Comparison of ENCODE assay signal across 24 cellular contexts in genomic region chr18:8552151-8552550, GRCh38. TPM values are rescaled to one million over a fixed set of nuclear protein-coding genes. Genes with fewer than 3 reads are reported as not detected.
A peak's percentile ranks its signal among the peaks of the same experiment; 100 is the strongest.
DNase-seq lines count a peak whose midpoint lies in the region; ATAC-seq, FAIRE-seq and TF ChIP-seq lines count a peak whose summit lies in the region.
"Had no signal": no experiment of that assay in that cellular context is flagged by ENCODE, and none has a peak within 500 bp of the region (broad histone marks: within the 10 kb centered on the region; RNA-seq: fewer than 3 reads in every experiment).

No MANE protein-coding gene starts in this region.

- no peak overlapping the region for H3K4ac ChIP-seq in mesendoderm (ENCODE audit: low read depth, low read length)

- no peak overlapping the region for H3K4me2 ChIP-seq in astrocyte (ENCODE audit: low read length)
- H3K4me2 ChIP-seq in mesendoderm (ENCODE audit: low read length) = no peak overlapping the region
- H3K4me2 ChIP-seq in SK-N-SH = no peak overlapping the region
- H3K4me2 ChIP-seq: BLaER1 had no signal

- H3K56ac ChIP-seq in mesendoderm (ENCODE audit: low read length) = no peak overlapping the region

- TF ChIP-seq RAD21 in SK-N-SH (IDR thresholded peaks at IDR 0.05; ENCODE audit: low read length) = no peak

- H3K4me3 ChIP-seq in RWPE2 (ENCODE audit: severe bottlenecking) (no peak overlapping the region), astrocyte (ENCODE audit: insufficient read depth, low read depth, low read length) (no peak overlapping the region), mesendoderm (ENCODE audit: low read length) (no peak overlapping the region), SK-N-SH (ENCODE audit: low read depth in 2 of 2, low read length in 1 of 2) (no peak overlapping the region)
- H3K4me3 ChIP-seq: BLaER1, GM12878 had no signal

- no peak overlapping the region for H3K27ac Mint-ChIP-seq in astrocyte (ENCODE audit: unreplicated experiment)
- H3K27ac Mint-ChIP-seq: CD14-positive monocyte; CD4-positive, alpha-beta memory T cell; CD4-positive, CD25-positive, alpha-beta regulatory T cell; CD8-positive, alpha-beta memory T cell had no signal

- H4K5ac ChIP-seq in mesendoderm (ENCODE audit: low read length) = no peak overlapping the region

- TF ChIP-seq EP300 in SK-N-SH (IDR thresholded peaks at IDR 0.05; ENCODE audit: borderline replicate concordance in 1 of 2, low read depth in 1 of 2, low read length in 1 of 2) = no peak

- no peak overlapping the region for H2AFZ ChIP-seq in astrocyte (ENCODE audit: low read depth, low read length)
- no peak overlapping the region for H2AFZ ChIP-seq in SK-N-SH (ENCODE audit: low read depth)

- no peaks in the 10 kb centered on the region for H3K9me2 ChIP-seq in SK-N-SH

- no peak overlapping the region for H2BK120ac ChIP-seq in mesendoderm (ENCODE audit: low read depth, low read length)

- TF ChIP-seq CTCF in RWPE2 (IDR thresholded peaks at IDR 0.05; ENCODE audit: poor library complexity, severe bottlenecking) (no peak), astrocyte (IDR thresholded peaks at IDR 0.05; ENCODE audit: insufficient read depth, low read depth, low read length) (no peak), SK-N-SH (IDR thresholded peaks at IDR 0.05) (no peak)

- H2BK15ac ChIP-seq in mesendoderm (replicated peaks; ENCODE audit: low read depth) = no peak overlapping the region

- H3K9me3 Mint-ChIP-seq in astrocyte (ENCODE audit: unreplicated experiment) = no peaks in the 10 kb centered on the region
- H3K9me3 Mint-ChIP-seq: CD14-positive monocyte; CD4-positive, alpha-beta memory T cell; CD8-positive, alpha-beta memory T cell had no signal

- H4K8ac ChIP-seq in mesendoderm (ENCODE audit: low read depth, low read length) = no peak overlapping the region

- FAIRE-seq in astrocyte (lab: Jason Lieb, UNC) = no peak
- FAIRE-seq: A204.1, GM12878, GM12892, GM18507 had no signal

- H3K36me3 ChIP-seq in RWPE2 (ENCODE audit: low read depth) (no peaks in the 10 kb centered on the region), astrocyte (ENCODE audit: insufficient read depth, low read length) (no peaks in the 10 kb centered on the region), mesendoderm (ENCODE audit: control insufficient read depth, insufficient read depth, low read length) (no peaks in the 10 kb centered on the region), SK-N-SH (replicated peaks in 1 of 2; ENCODE audit: control insufficient read depth in 1 of 2, insufficient read depth in 2 of 2, low read length in 1 of 2) (no peaks in the 10 kb centered on the region)
- H3K36me3 ChIP-seq: BE2C, BLaER1 had no signal

- H3K4me3 Mint-ChIP-seq in astrocyte (ENCODE audit: unreplicated experiment) = no peak overlapping the region
- H3K4me3 Mint-ChIP-seq: CD14-positive monocyte; CD4-positive, alpha-beta memory T cell; CD4-positive, CD25-positive, alpha-beta regulatory T cell; CD8-positive, alpha-beta memory T cell had no signal

- no peaks in the 10 kb centered on the region for H3F3A ChIP-seq in SK-N-SH (replicated peaks; ENCODE audit: insufficient read depth)

- no peak overlapping the region for H2BK5ac ChIP-seq in mesendoderm (ENCODE audit: low read length)

- CTCF ChIA-PET in SK-N-SH (lab: Yijun Ruan, JAX) = no interaction called here

- ATAC-seq in RWPE2 (ENCODE audit: low read depth) (no peak), HG03571 (IDR thresholded peaks at IDR 0.05; ENCODE audit: unreplicated experiment) (no peak)
- ATAC-seq: GM12878 had no signal

- H3K79me1 ChIP-seq in mesendoderm (ENCODE audit: low read length) = no peaks in the 10 kb centered on the region

- peaks cover 16% of the 10 kb centered on the region for H3K4me1 Mint-ChIP-seq in astrocyte (ENCODE audit: low read depth, unreplicated experiment)
- H3K4me1 Mint-ChIP-seq: CD14-positive monocyte; CD4-positive, alpha-beta memory T cell; CD4-positive, CD25-positive, alpha-beta regulatory T cell; CD8-positive, alpha-beta memory T cell had no signal

- no peaks in the 10 kb centered on the region for H3K36me3 Mint-ChIP-seq in astrocyte (ENCODE audit: low read depth, unreplicated experiment)
- H3K36me3 Mint-ChIP-seq: CD14-positive monocyte; CD4-positive, alpha-beta memory T cell; CD4-positive, CD25-positive, alpha-beta regulatory T cell; CD8-positive, alpha-beta memory T cell had no signal

- H3K9me3 ChIP-seq in RWPE2 (ENCODE audit: severe bottlenecking) = no peaks in the 10 kb centered on the region
- H3K9me3 ChIP-seq in astrocyte (ENCODE audit: insufficient read depth, low read depth, low read length) = no peaks in the 10 kb centered on the region
- H3K9me3 ChIP-seq in SK-N-SH = no peaks in the 10 kb centered on the region
- H3K9me3 ChIP-seq: BE2C, BLaER1 had no signal

- H3K27me3 ChIP-seq in RWPE2 (ENCODE audit: insufficient read depth, poor library complexity, severe bottlenecking) (no peaks in the 10 kb centered on the region), astrocyte (ENCODE audit: insufficient read depth, low read length) (peaks cover 15% of the 10 kb centered on the region), mesendoderm (ENCODE audit: insufficient read depth, low read length, poor library complexity) (no peaks in the 10 kb centered on the region), SK-N-SH (ENCODE audit: insufficient read depth) (no peaks in the 10 kb centered on the region)
- H3K27me3 ChIP-seq: BE2C, BLaER1 had no signal

- no peak overlapping the region for H3K9ac ChIP-seq in astrocyte (ENCODE audit: low read length)
- H3K9ac ChIP-seq in mesendoderm (ENCODE audit: low read length) = no peak overlapping the region
- no peak overlapping the region for H3K9ac ChIP-seq in SK-N-SH
- H3K9ac ChIP-seq: BLaER1 had no signal

- H3K79me2 ChIP-seq in astrocyte (ENCODE audit: insufficient read depth, low read length) (no peaks in the 10 kb centered on the region), mesendoderm (ENCODE audit: control insufficient read depth, insufficient read depth, low read length) (no peaks in the 10 kb centered on the region), SK-N-SH (ENCODE audit: insufficient read depth) (no peaks in the 10 kb centered on the region)

- POLR2A ChIA-PET in SK-N-SH (lab: Yijun Ruan, JAX) = no interaction called here

- H3K27me3 Mint-ChIP-seq in astrocyte (ENCODE audit: low read depth, unreplicated experiment) = peaks cover 2% of the 10 kb centered on the region

- no CpG with 5 or more reads among the region's 4 CpGs for WGBS in mesendoderm (ENCODE audit: extremely low coverage, insufficient coverage, low lambda C conversion rate)
- WGBS in SK-N-SH (ENCODE audit: low lambda C conversion rate) = 67% methylated on average over 4 of the region's 4 CpGs

- no peak overlapping the region for H3K23ac ChIP-seq in mesendoderm (ENCODE audit: low read length)

- H4K20me1 ChIP-seq in astrocyte (ENCODE audit: insufficient read depth, low read length) (no peaks in the 10 kb centered on the region), SK-N-SH (ENCODE audit: insufficient read depth) (no peaks in the 10 kb centered on the region)
- H4K20me1 ChIP-seq: BLaER1 had no signal

- H3K27ac ChIP-seq in RWPE2 (ENCODE audit: poor library complexity, severe bottlenecking) (peak overlapping the region; percentile 54), astrocyte (ENCODE audit: low read depth, low read length) (no peak overlapping the region), mesendoderm (ENCODE audit: low read depth, low read length) (no peak overlapping the region), SK-N-SH (ENCODE audit: low read depth in 2 of 2, low read length in 1 of 2) (no peak overlapping the region)
- H3K27ac ChIP-seq: BLaER1 had no signal

- H3K4me1 ChIP-seq in RWPE2 (ENCODE audit: insufficient read depth, poor library complexity, severe bottlenecking) = peaks cover 13% of the 10 kb centered on the region
- peaks cover 10% of the 10 kb centered on the region for H3K4me1 ChIP-seq in astrocyte (ENCODE audit: insufficient read depth, low read length)
- no peaks in the 10 kb centered on the region for H3K4me1 ChIP-seq in mesendoderm (ENCODE audit: control insufficient read depth, low read depth, low read length)
- peaks cover 0 to 10% of the 10 kb centered on the region in 2 experiments; a peak in 1 of 4 replicates for H3K4me1 ChIP-seq in SK-N-SH (ENCODE audit: control insufficient read depth in 1 of 2, insufficient read depth in 2 of 2, low read depth in 1 of 2, low read length in 1 of 2)
- H3K4me1 ChIP-seq: BE2C, BLaER1 had no signal

- H2AK5ac ChIP-seq in mesendoderm (ENCODE audit: low read length) = no peak overlapping the region

- no peak overlapping the region for H3K18ac ChIP-seq in mesendoderm (ENCODE audit: low read length)

- DNase-seq in NCI-H226 (peak; percentile 31), RWPE2 (ENCODE audit: low spot score) (no peak), astrocyte (ENCODE audit: low read depth) (peak; percentile 38), mesendoderm (peak; percentile 62), NCI-H2196 (lab: John Stamatoyannopoulos, UW; ENCODE audit: unreplicated experiment) (no peak), SK-N-SH (no peak)
- DNase-seq: 8988T; ACHN; BE2C; C1 segment of cervical spinal cord; CD4-positive, alpha-beta memory T cell; CD4-positive, CD25-positive, alpha-beta regulatory T cell; CD8-positive, alpha-beta memory T cell; DMS 273 treated with DMSO at 0.1 percent for 48 hours; DND-41; EL; GDM1 had no signal

TF ChIP-seq in SK-N-SH, 30 proteins besides CTCF, POLR2A, EP300 and RAD21:
- no peak for TF ChIP-seq MEF2A (IDR thresholded peaks at IDR 0.05; ENCODE audit: borderline replicate concordance, low read depth)
- TF ChIP-seq SIN3A (IDR thresholded peaks at IDR 0.05; ENCODE audit: borderline replicate concordance, low read depth, low read length) = no peak
- TF ChIP-seq RCOR1 (IDR thresholded peaks at IDR 0.05; ENCODE audit: low read length) = no peak
- no peak for TF ChIP-seq GABPA (IDR thresholded peaks at IDR 0.05; ENCODE audit: low read depth)
- TF ChIP-seq, protein P1, sequence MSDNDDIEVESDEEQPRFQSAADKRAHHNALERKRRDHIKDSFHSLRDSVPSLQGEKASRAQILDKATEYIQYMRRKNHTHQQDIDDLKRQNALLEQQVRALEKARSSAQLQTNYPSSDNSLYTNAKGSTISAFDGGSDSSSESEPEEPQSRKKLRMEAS (IDR thresholded peaks at IDR 0.05; ENCODE audit: low read depth) = no peak

RNA-seq across cellular contexts. Expression of gene RAB12, which starts 57.1 kb away (rescaled TPM):
- total RNA-seq in astrocyte = 49.4 and 52.6 TPM in 2 replicates
- polyA plus RNA-seq in mesendoderm (2013, experiment 1 of 2) = 25.0 TPM
- polyA plus RNA-seq in mesendoderm (2013, experiment 2 of 2) = 24.3 TPM
- polyA plus RNA-seq in SK-N-SH (2012; rRNA removed) = 10.9 and 11.0 TPM in 2 replicates
- polyA plus RNA-seq in SK-N-SH (2012; cell fraction: cytosol; rRNA removed) = 17.5 and 23.5 TPM in 2 replicates
- polyA plus RNA-seq in SK-N-SH (2012; cell fraction: nucleus; rRNA removed) = 8.4 and 16.4 TPM in 2 replicates

Comparison
In these comparisons a context has a peak if more than half of its experiments do, and no peak if none do; other contexts are left out.
1. DNase-seq: peak in NCI-H226 (single experiment), astrocyte (single experiment) and mesendoderm (single experiment); none in RWPE2 (single experiment), NCI-H2196 (single experiment) and SK-N-SH (single experiment).